ENCODE assay signal across 2 cellular contexts in the genomic region with DNA sequence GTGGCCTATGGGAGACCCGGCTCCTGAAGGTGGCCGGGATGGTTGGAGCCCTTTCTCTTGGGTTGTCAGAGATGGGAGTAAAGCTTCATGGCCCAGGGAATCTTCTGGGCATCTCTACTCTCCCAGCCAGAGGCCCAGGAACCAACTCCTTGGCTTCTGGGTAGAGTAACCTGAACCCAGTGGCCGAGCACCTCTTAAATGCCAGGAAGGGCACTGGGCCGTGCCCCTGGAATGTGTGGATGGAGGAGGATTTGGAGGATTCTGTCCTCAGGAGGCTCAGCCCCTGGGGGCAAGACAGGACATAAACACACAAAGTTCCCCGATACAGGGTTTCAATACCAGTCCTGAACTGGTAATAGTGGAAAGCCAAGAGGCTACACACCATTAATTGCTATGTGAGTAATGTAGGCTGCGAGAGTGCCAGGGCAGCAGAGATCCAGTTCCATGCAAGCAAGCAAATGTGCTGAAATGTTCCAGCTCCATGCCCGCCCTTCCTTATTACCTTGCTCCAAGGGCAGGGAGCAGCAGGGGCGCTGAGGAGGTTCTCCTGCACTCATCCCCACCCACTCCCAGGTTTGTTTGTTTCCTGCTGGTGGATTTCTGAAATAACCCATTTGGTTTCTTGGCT.
A peak's percentile ranks its signal among the peaks of the same experiment; 100 is the strongest.
TF ChIP-seq lines count a peak whose summit lies in the region.

No MANE protein-coding gene starts in this region.

TF ChIP-seq in GM12878, 131 proteins besides CTCF, POLR2A, EP300 and RAD21:
- TF ChIP-seq JUND (IDR thresholded peaks at IDR 0.05; ENCODE audit: low read depth, low read length) (no peak), MEF2B (IDR thresholded peaks at IDR 0.05; ENCODE audit: partially characterized antibody, poor library complexity, severe bottlenecking) (peak; percentile 23), USF2 (IDR thresholded peaks at IDR 0.05; ENCODE audit: borderline replicate concordance, low read depth, low read length) (no peak)

TF ChIP-seq in HEK293T, 16 proteins besides CTCF, POLR2A, EP300 and RAD21:
- TF ChIP-seq LEF1 (IDR thresholded peaks at IDR 0.05; ENCODE audit: borderline replicate concordance) (no peak), TARDBP (IDR thresholded peaks at IDR 0.05) (no peak)
TF ChIP-seq in HEK293T: peak in this region for 0.
